In genomic region chr4:152850377-152850776, GRCh38 we compare ENCODE assay signal across 8 cellular contexts.
A peak's percentile ranks its signal among the peaks of the same experiment; 100 is the strongest.
DNase-seq lines count a peak whose midpoint lies in the region; ATAC-seq and TF ChIP-seq lines count a peak whose summit lies in the region.

No MANE protein-coding gene starts in this region.

- ATAC-seq in HG03066 (IDR thresholded peaks at IDR 0.05; ENCODE audit: low read depth, unreplicated experiment) (peak; percentile 63), HG02623 (IDR thresholded peaks at IDR 0.05; ENCODE audit: unreplicated experiment) (no peak)

- no peaks in the 10 kb centered on the region for H3K36me3 ChIP-seq in prostate gland

- H3K9me3 ChIP-seq in prostate gland = no peaks in the 10 kb centered on the region

- H3K4me1 ChIP-seq in prostate gland (replicated peaks) = no peaks in the 10 kb centered on the region

- no peak overlapping the region for H3K27ac ChIP-seq in prostate gland

- intact Hi-C loops in cardiac septum (cut with DNase I) = no loop called here
- intact Hi-C loops in prostate gland (cut with DNase I) = no loop called here

- no peak overlapping the region for H3K4me3 ChIP-seq in prostate gland

- 48% methylated on average over 4 of the region's 4 CpGs for WGBS in prostate gland

- no peaks in the 10 kb centered on the region for H3K27me3 ChIP-seq in prostate gland (replicated peaks; ENCODE audit: insufficient read depth)

- TF ChIP-seq POLR2A in prostate gland (IDR thresholded peaks at IDR 0.05) = no peak

- TF ChIP-seq CTCF in prostate gland (IDR thresholded peaks at IDR 0.05) = no peak

- DNase-seq in Ammon's horn (ENCODE audit: low spot score) (peak; percentile 5), UCSD-AML1 (lab: John Stamatoyannopoulos, UW; ENCODE audit: unreplicated experiment) (peak; percentile 38), cardiac septum (ENCODE audit: low spot score) (peak; percentile 86), NCI-H187 (lab: John Stamatoyannopoulos, UW) (no peak), prostate gland (ENCODE audit: low spot score) (no peak)
- DNase-seq in stimulated activated CD4-positive, alpha-beta T cell treated with anti-CD3 and anti-CD28 coated beads, TNF-alpha, amount 100 ng/mL, for 4 hours (ENCODE audit: low read depth in 3 of 3) = peak in 2 of 3 experiments; percentile 9 to 15

Comparison
In these comparisons a context has a peak if more than half of its experiments do, and no peak if none do; other contexts are left out.
1. DNase-seq: peak in Ammon's horn (single experiment), UCSD-AML1 (single experiment), cardiac septum (single experiment) and stimulated activated CD4-positive, alpha-beta T cell treated with anti-CD3 and anti-CD28 coated beads, TNF-alpha, amount 100 ng/mL, for 4 hours (2 of 3); none in NCI-H187 (0 of 2) and prostate gland (single experiment).